ENCODE assay signal across 23 cellular contexts in the genomic region with DNA sequence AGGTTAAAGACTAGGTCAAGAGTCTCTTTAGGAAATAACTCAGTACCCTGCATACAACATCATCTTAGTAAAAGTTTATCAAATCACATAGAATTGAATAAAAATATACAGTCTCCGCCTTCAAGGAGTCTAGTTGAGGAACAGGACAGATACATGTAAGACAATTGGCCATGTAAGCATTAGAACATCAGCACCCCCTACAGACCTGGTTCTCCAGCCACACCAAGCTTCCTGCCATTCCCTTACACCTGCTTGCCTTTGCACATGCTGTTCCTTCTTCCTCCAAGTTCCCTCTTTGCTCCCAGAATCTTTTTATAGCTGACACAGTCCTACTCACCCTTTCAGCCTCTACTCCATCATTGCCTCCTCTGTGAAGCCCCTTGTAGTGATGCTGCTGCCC.
A peak's percentile ranks its signal among the peaks of the same experiment; 100 is the strongest.
DNase-seq lines count a peak whose midpoint lies in the region; ATAC-seq, FAIRE-seq and TF ChIP-seq lines count a peak whose summit lies in the region.
"Had no signal": no experiment of that assay in that cellular context is flagged by ENCODE, and none has a peak within 500 bp of the region (broad histone marks: within the 10 kb centered on the region; RNA-seq: fewer than 3 reads in every experiment).

No MANE protein-coding gene starts in this region.

- SMC1A ChIA-PET in GM12878 (lab: Charles Lee; ENCODE audit: uncharacterized antibody, unreplicated experiment) = interaction anchor here (0.7 to 1.1 kb wide), 2 partner anchors 225 to 1075 kb away, joined by 3 read pairs; no protein-coding TSS in a partner anchor

- H3K27ac ChIP-seq in 22Rv1 (no peak overlapping the region), GM12878 (ENCODE audit: control insufficient read depth, insufficient read depth) (no peak overlapping the region)
- H3K27ac ChIP-seq: breast epithelium, lower lobe of right lung, pancreas, uterus had no signal

- ATAC-seq in GM12878 (no peak), HG02610 (IDR thresholded peaks at IDR 0.05; ENCODE audit: unreplicated experiment) (no peak)
- ATAC-seq: activated CD8-positive, alpha-beta T cell treated with anti-CD3 and anti-CD28 coated beads, Interleukin-2, amount 10 ng/mL, durations not matched to agents 7 days and 5 days; CD8-positive, alpha-beta T cell; lower lobe of right lung; Panc1; pancreas; T-cell had no signal

- peak; percentile 10 for DNase-seq in GM12865 (ENCODE audit: low read depth)
- peak; percentile 24 for DNase-seq in NB4 (ENCODE audit: low read depth)
- DNase-seq in GM12878 (ENCODE audit: low read depth, low spot score) = no peak
- no peak for DNase-seq in COR-L47 (lab: John Stamatoyannopoulos, UW)
- DNase-seq in inferior parietal cortex (ENCODE audit: extremely low spot score) = no peak
- no peak for DNase-seq in SHP77 treated with DMSO at 0.1 percent for 48 hours (lab: John Stamatoyannopoulos, UW)
- DNase-seq: activated CD8-positive, alpha-beta T cell treated with anti-CD3 and anti-CD28 coated beads, Interleukin-2, amount 10 ng/mL, durations not matched to agents 7 days and 5 days; activated naive CD8-positive, alpha-beta T cell treated with anti-CD3 and anti-CD28 coated beads, Interleukin-2, amount 10 ng/mL, durations not matched to agents 7 days and 5 days; CD8-positive, alpha-beta T cell; dermis blood vessel endothelial cell; EL; IMR-90; lower lobe of right lung; NCI-H1417 treated with DMSO at 0.1 percent for 48 hours; NCI-H345; pancreas; stimulated activated CD4-positive, alpha-beta T cell treated with anti-CD3 and anti-CD28 coated beads, Interleukin-4, amount 100 ng/mL, for 1 hour; T-cell; uterus had no signal

- no peaks in the 10 kb centered on the region; the same call in 2 of the 3 replicates for H3K9me3 ChIP-seq in GM12878 (replicated peaks; ENCODE audit: control insufficient read depth, insufficient read depth, low read length)
- H3K9me3 ChIP-seq: breast epithelium, lower lobe of right lung, pancreas had no signal

- TF ChIP-seq CTCF in 22Rv1 (IDR thresholded peaks at IDR 0.05) (0 out of 2 replicates have a peak, but pooled peaks have one; percentile 5), GM12865 (IDR thresholded peaks at IDR 0.05; ENCODE audit: insufficient read depth, low read depth, low read length, missing control alignments) (peak; percentile 31), NB4 (IDR thresholded peaks at IDR 0.05; ENCODE audit: low read depth, low read length) (peak; percentile 27), GM12878 (IDR thresholded peaks at IDR 0.05 in 2 of 3, conservative IDR thresholded peaks at IDR 0.05 in 1 of 3; ENCODE audit: control insufficient read depth in 2 of 3, extremely low read depth in 1 of 3, insufficient read depth in 1 of 3, low read depth in 3 of 3, low read length in 3 of 3) (peak in 2 of 3 experiments; percentile 19 to 44; a peak in 4 of 6 replicates)

- no peak for TF ChIP-seq EP300 in GM12878 (IDR thresholded peaks at IDR 0.05; ENCODE audit: borderline replicate concordance in 1 of 2, control insufficient read depth in 1 of 2, low read depth in 2 of 2, low read length in 2 of 2)

- no peaks in the 10 kb centered on the region for H3K79me2 ChIP-seq in GM12878 (ENCODE audit: control insufficient read depth, insufficient read depth, low read length)

- no peaks in the 10 kb centered on the region for H4K20me1 ChIP-seq in GM12878 (ENCODE audit: control insufficient read depth, insufficient read depth)

- H3K4me1 ChIP-seq in GM12878 (ENCODE audit: control insufficient read depth, insufficient read depth, low read length) = no peaks in the 10 kb centered on the region
- H3K4me1 ChIP-seq: breast epithelium, lower lobe of right lung, pancreas, uterus had no signal

- POLR2A ChIA-PET in GM12878 (lab: Charles Lee) = no interaction called here

- TF ChIP-seq RAD21 in GM12878 (IDR thresholded peaks at IDR 0.05; ENCODE audit: insufficient read depth, low read depth, low read length) = 0 out of 2 replicates have a peak, but pooled peaks have one; percentile 16

- no peak overlapping the region for H3K9ac ChIP-seq in GM12878 (ENCODE audit: control insufficient read depth, insufficient read depth, low read length)

- no peak overlapping the region for H3K4me2 ChIP-seq in GM12878 (ENCODE audit: control insufficient read depth, insufficient read depth)

- no TSS peak for BruUV-seq in GM12878 (replicated peaks; lab: Mats Ljungman, UMichigan)

- WGBS in GM12878 (ENCODE audit: insufficient coverage, insufficient replicate concordance, low lambda C conversion rate, missing lambda C conversion rate) = 7% methylated on average over 1 of the region's 1 CpG

- FAIRE-seq in GM12878 (lab: Jason Lieb, UNC) = no peak
- FAIRE-seq: pancreas had no signal

- peaks cover 1 to 8% of the 10 kb centered on the region in 2 experiments; a peak in 1 of 4 replicates for H3K27me3 ChIP-seq in GM12878 (replicated peaks in 1 of 2; ENCODE audit: control insufficient read depth in 2 of 2, insufficient read depth in 2 of 2, low read length in 1 of 2)
- H3K27me3 ChIP-seq: pancreas, uterus had no signal

- H3K36me3 ChIP-seq in GM12878 (ENCODE audit: control insufficient read depth in 2 of 2, insufficient read depth in 2 of 2, low read length in 1 of 2) = no peaks in the 10 kb centered on the region
- H3K36me3 ChIP-seq: breast epithelium, lower lobe of right lung, pancreas, uterus had no signal

- intact Hi-C loops in GM12878 (cut with micrococcal nuclease; ENCODE audit: unreplicated experiment) = no loop called here

- RAD21 ChIA-PET in GM12878 (lab: Charles Lee; ENCODE audit: unreplicated experiment) = no interaction called here

- H3K4me3 ChIP-seq in GM12865 (ENCODE audit: low read depth, low read length) (no peak overlapping the region), NB4 (ENCODE audit: low read depth, low read length) (no peak overlapping the region), GM12878 (no peak overlapping the region)
- H3K4me3 ChIP-seq: breast epithelium, lower lobe of right lung, pancreas, uterus had no signal

- CTCF ChIA-PET in GM12878 (lab: Yijun Ruan, JAX) = interaction anchor here (0.9 kb wide), 1 partner anchor 796 kb away, joined by 3 read pairs; no protein-coding TSS in a partner anchor

- TF ChIP-seq POLR2A in NB4 (IDR thresholded peaks at IDR 0.05; ENCODE audit: extremely low read depth, insufficient read length) (no peak), GM12878 (IDR thresholded peaks at IDR 0.05; ENCODE audit: low read depth, low read length) (no peak)

- in situ Hi-C loops in GM12878 (cut with MboI) = no loop called here

- no peak overlapping the region for H2AFZ ChIP-seq in GM12878 (ENCODE audit: control insufficient read depth, low read depth, low read length)

TF ChIP-seq in GM12878, 131 proteins besides CTCF, POLR2A, EP300 and RAD21:
- TF ChIP-seq, protein P1, sequence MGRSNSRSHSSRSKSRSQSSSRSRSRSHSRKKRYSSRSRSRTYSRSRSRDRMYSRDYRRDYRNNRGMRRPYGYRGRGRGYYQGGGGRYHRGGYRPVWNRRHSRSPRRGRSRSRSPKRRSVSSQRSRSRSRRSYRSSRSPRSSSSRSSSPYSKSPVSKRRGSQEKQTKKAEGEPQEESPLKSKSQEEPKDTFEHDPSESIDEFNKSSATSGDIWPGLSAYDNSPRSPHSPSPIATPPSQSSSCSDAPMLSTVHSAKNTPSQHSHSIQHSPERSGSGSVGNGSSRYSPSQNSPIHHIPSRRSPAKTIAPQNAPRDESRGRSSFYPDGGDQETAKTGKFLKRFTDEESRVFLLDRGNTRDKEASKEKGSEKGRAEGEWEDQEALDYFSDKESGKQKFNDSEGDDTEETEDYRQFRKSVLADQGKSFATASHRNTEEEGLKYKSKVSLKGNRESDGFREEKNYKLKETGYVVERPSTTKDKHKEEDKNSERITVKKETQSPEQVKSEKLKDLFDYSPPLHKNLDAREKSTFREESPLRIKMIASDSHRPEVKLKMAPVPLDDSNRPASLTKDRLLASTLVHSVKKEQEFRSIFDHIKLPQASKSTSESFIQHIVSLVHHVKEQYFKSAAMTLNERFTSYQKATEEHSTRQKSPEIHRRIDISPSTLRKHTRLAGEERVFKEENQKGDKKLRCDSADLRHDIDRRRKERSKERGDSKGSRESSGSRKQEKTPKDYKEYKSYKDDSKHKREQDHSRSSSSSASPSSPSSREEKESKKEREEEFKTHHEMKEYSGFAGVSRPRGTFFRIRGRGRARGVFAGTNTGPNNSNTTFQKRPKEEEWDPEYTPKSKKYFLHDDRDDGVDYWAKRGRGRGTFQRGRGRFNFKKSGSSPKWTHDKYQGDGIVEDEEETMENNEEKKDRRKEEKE (IDR thresholded peaks at IDR 0.05) = no peak
- TF ChIP-seq ZNF217 (IDR thresholded peaks at IDR 0.05) (no peak), STAT1 (conservative IDR thresholded peaks at IDR 0.05) (no peak), MEF2B (IDR thresholded peaks at IDR 0.05; ENCODE audit: partially characterized antibody, poor library complexity, severe bottlenecking) (no peak), BRCA1 (IDR thresholded peaks at IDR 0.05; ENCODE audit: low read depth, low read length) (no peak), FOS (IDR thresholded peaks at IDR 0.05; ENCODE audit: borderline replicate concordance, extremely low read depth, insufficient read length) (no peak)

Comparison
In these comparisons a context has a peak if more than half of its experiments do, and no peak if none do; other contexts are left out.
1. DNase-seq: peak in GM12865 (single experiment) and NB4 (single experiment); none in GM12878 (single experiment), COR-L47 (single experiment), inferior parietal cortex (single experiment) and SHP77 treated with DMSO at 0.1 percent for 48 hours (single experiment).
2. Peak in every context shown above with its lines, with median percentiles within 50 percentile points of each other: CTCF ChIP-seq.